ENCODE assay signal across 8 cellular contexts in the genomic region with DNA sequence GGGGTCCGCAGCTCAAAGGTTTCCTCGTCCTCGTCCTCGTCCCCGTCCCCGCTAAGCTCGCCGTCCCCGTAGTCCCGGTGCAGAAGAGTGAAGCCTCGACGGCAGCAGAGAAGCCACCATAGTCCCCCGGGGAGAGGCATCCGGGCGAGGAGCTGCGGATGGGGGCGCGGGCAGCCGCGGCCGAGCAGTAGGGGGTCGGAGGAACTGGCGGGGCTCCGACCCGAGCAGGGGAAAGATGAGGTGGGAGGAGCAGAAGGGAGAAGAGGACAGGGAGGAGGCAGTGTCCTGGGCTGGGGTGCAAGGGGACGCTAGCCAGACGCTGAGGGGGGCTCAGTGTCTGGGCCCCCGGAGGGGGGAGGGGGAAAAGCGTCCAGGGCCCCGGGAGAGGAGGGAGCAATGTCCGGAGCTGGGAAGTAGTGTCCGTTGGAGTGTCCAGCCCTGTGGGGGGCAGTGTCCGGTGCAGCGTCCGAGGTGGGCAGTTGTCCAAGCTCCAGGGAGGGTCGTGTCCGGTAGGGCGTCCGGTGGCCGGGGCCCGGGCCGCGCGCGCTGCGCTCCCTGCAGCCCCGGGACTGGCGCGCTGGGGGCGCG. TPM values are rescaled to one million over a fixed set of nuclear protein-coding genes. Genes with fewer than 3 reads are reported as not detected.
A peak's percentile ranks its signal among the peaks of the same experiment; 100 is the strongest.
DNase-seq lines count a peak whose midpoint lies in the region; ATAC-seq and TF ChIP-seq lines count a peak whose summit lies in the region.

A gene with protein sequence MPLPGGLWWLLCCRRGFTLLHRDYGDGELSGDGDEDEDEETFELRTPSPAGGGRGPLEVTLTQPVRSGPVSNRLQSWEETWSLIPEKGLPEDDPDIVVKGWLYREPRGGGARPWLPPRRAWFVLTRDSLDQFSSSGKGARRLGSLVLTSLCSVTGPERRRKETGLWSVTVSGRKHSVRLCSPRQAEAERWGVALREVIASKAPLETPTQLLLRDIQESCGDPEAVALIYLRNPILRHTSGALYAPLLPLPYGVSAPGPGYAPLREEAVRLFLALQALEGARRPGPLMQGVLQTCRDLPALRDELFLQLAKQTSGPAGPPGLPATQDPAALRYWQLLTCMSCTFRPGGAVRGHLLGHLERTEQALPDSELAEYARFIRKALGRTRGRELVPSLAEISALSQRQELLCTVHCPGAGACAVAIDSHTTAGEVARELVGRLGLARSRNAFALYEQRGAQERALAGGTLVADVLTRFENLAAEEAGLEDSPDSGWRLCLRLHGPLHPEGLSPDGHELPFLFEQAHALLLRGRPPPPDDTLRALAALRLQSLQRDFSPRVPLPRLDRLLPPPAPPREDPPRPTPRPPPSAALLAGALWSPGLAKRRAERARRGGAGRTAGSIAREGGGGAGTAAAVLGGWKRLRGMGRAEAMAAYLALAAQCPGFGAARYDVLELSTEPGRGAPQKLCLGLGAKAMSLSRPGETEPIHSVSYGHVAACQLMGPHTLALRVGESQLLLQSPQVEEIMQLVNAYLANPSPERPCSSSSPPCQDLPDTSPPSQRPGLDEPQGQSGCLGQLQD (minus strand): TSS at position 571 of the 588 bp plus-strand sequence. CDS start 431 bp downstream, at position 140.

- peaks cover 51% of the 10 kb centered on the region for H3K4me1 Mint-ChIP-seq in activated CD4-positive, alpha-beta memory T cell treated with anti-CD3 and anti-CD28 coated beads for 36 hours (ENCODE audit: low read depth)
- H3K4me1 Mint-ChIP-seq in glutamatergic neuron (ENCODE audit: low read depth, unreplicated experiment): peaks cover 15% of the 10 kb centered on the region
- H3K4me1 Mint-ChIP-seq in progenitor cell of endocrine pancreas (ENCODE audit: low read depth): peaks cover 14% of the 10 kb centered on the region

- no peak for DNase-seq in Caki2 (ENCODE audit: low read depth)
- DNase-seq in activated CD4-positive, alpha-beta memory T cell treated with anti-CD3 and anti-CD28 coated beads for 36 hours: peak; percentile 26
- peak; percentile 66 for DNase-seq in glutamatergic neuron
- peak; percentile 50 for DNase-seq in progenitor cell of endocrine pancreas (ENCODE audit: low spot score, unreplicated experiment)
- no peak for DNase-seq in hippocampal formation (lab: John Stamatoyannopoulos, UW)

- peak within 1 kb of the TSS; percentile 76 for H3K4me3 Mint-ChIP-seq in activated CD4-positive, alpha-beta memory T cell treated with anti-CD3 and anti-CD28 coated beads for 36 hours
- peak within 1 kb of the TSS; percentile 87 for H3K4me3 Mint-ChIP-seq in glutamatergic neuron (ENCODE audit: unreplicated experiment)
- H3K4me3 Mint-ChIP-seq in progenitor cell of endocrine pancreas (ENCODE audit: low read depth): peak within 1 kb of the TSS; percentile 81

- no peak for TF ChIP-seq EP300 in Ishikawa (IDR thresholded peaks at IDR 0.05; ENCODE audit: borderline replicate concordance)

- intact Hi-C loops in activated CD4-positive, alpha-beta memory T cell treated with anti-CD3 and anti-CD28 coated beads for 36 hours (cut with micrococcal nuclease): loop anchor here (5.0 to 10.0 kb wide), 2 partner anchors 139 to 392 kb away; a partner anchor contains a TSS

- no peaks in the 10 kb centered on the region for H3K9me3 Mint-ChIP-seq in activated CD4-positive, alpha-beta memory T cell treated with anti-CD3 and anti-CD28 coated beads for 36 hours
- H3K9me3 Mint-ChIP-seq in glutamatergic neuron (ENCODE audit: unreplicated experiment) (peaks cover 13% of the 10 kb centered on the region), progenitor cell of endocrine pancreas (ENCODE audit: low read depth) (no peaks in the 10 kb centered on the region)

- H3K36me3 Mint-ChIP-seq in activated CD4-positive, alpha-beta memory T cell treated with anti-CD3 and anti-CD28 coated beads for 36 hours: no peaks in the 10 kb centered on the region
- H3K36me3 Mint-ChIP-seq in glutamatergic neuron (ENCODE audit: unreplicated experiment): no peaks in the 10 kb centered on the region
- peaks cover 7% of the 10 kb centered on the region for H3K36me3 Mint-ChIP-seq in progenitor cell of endocrine pancreas (ENCODE audit: insufficient read depth)

- CTCF ChIA-PET in activated CD4-positive, alpha-beta memory T cell treated with anti-CD3 and anti-CD28 coated beads for 36 hours (lab: Charles Lee): interaction anchor here (0.6 to 1.6 kb wide), 4 partner anchors 15 to 98 kb away, joined by 3 to 6 read pairs (median 4); a partner anchor contains a TSS

- POLR2A ChIA-PET in activated CD4-positive, alpha-beta memory T cell treated with anti-CD3 and anti-CD28 coated beads for 36 hours (lab: Charles Lee): interaction anchor here (0.6 to 0.9 kb wide), 2 partner anchors 10 to 482 kb away, joined by 3 to 5 read pairs; no protein-coding TSS in a partner anchor

- peak; percentile 3 for TF ChIP-seq CTCF in glutamatergic neuron (IDR thresholded peaks at IDR 0.05; ENCODE audit: partially characterized antibody, unreplicated experiment)
- peak; percentile 32 for TF ChIP-seq CTCF in progenitor cell of endocrine pancreas (IDR thresholded peaks at IDR 0.05; ENCODE audit: unreplicated experiment)

- ATAC-seq in HG03108 (IDR thresholded peaks at IDR 0.05; ENCODE audit: unreplicated experiment) (no peak), HG03565 (IDR thresholded peaks at IDR 0.05; ENCODE audit: unreplicated experiment) (no peak)

- H3K27ac Mint-ChIP-seq in activated CD4-positive, alpha-beta memory T cell treated with anti-CD3 and anti-CD28 coated beads for 36 hours: peak within 1 kb of the TSS; percentile 71
- H3K27ac Mint-ChIP-seq in glutamatergic neuron (ENCODE audit: unreplicated experiment): peak within 1 kb of the TSS; percentile 86
- H3K27ac Mint-ChIP-seq in progenitor cell of endocrine pancreas: peak within 1 kb of the TSS; percentile 91

- peaks cover 40% of the 10 kb centered on the region for H3K27me3 Mint-ChIP-seq in activated CD4-positive, alpha-beta memory T cell treated with anti-CD3 and anti-CD28 coated beads for 36 hours
- H3K27me3 Mint-ChIP-seq in glutamatergic neuron (ENCODE audit: unreplicated experiment) (peaks cover 20% of the 10 kb centered on the region), progenitor cell of endocrine pancreas (peaks cover 29% of the 10 kb centered on the region)

- in situ Hi-C loops in Caki2 (cut with HindIII; ENCODE audit: low pct_unique_long_range_greater_than_20kb, low sequenced_read_pairs): no loop called here

- no peak for TF ChIP-seq RAD21 in Ishikawa (IDR thresholded peaks at IDR 0.05; ENCODE audit: low read depth)

TF ChIP-seq in Ishikawa, 13 proteins besides CTCF, POLR2A, EP300 and RAD21:
- peak; percentile 95 for TF ChIP-seq ZBTB7A (IDR thresholded peaks at IDR 0.05; ENCODE audit: low read depth)
- no peak; the same call in 1 of the 2 replicates for TF ChIP-seq NFIC (IDR thresholded peaks at IDR 0.05)
- TF ChIP-seq YY1 (IDR thresholded peaks at IDR 0.05; ENCODE audit: low read depth): peak; percentile 4; the same call in 1 of the 2 replicates
- TF ChIP-seq TAF1 (IDR thresholded peaks at IDR 0.05; ENCODE audit: low read depth): peak; percentile 49; the same call in 1 of the 2 replicates
- TF ChIP-seq FOXM1 (IDR thresholded peaks at IDR 0.05; ENCODE audit: borderline replicate concordance, low read depth): no peak

RNA-seq across cellular contexts. Expression of the gene that starts here (rescaled TPM):
- 20.5 and 21.5 TPM in 2 replicates for total RNA-seq in Caki2 (2014; rRNA removed; shearing (Covaris generic); ENCODE audit: low replicate concordance)
- total RNA-seq in activated CD4-positive, alpha-beta memory T cell treated with anti-CD3 and anti-CD28 coated beads for 36 hours: 1 to 10 TPM; 1.1 to 1.2 TPM
- total RNA-seq in glutamatergic neuron (ENCODE audit: unreplicated experiment): 40.6 TPM
- total RNA-seq in progenitor cell of endocrine pancreas: 14.1 and 16.2 TPM in 2 replicates

Comparison
In these comparisons a context has a peak if more than half of its experiments do, and no peak if none do; other contexts are left out.
1. DNase-seq: peak in activated CD4-positive, alpha-beta memory T cell treated with anti-CD3 and anti-CD28 coated beads for 36 hours (single experiment), glutamatergic neuron (single experiment) and progenitor cell of endocrine pancreas (single experiment); none in Caki2 (single experiment) and hippocampal formation (0 of 2).
2. Peak in every context shown above with its lines, with median percentiles within 50 percentile points of each other: H3K27ac Mint-ChIP-seq and H3K4me3 Mint-ChIP-seq.